ENCODE assay signal across 35 cellular contexts in the genomic region with DNA sequence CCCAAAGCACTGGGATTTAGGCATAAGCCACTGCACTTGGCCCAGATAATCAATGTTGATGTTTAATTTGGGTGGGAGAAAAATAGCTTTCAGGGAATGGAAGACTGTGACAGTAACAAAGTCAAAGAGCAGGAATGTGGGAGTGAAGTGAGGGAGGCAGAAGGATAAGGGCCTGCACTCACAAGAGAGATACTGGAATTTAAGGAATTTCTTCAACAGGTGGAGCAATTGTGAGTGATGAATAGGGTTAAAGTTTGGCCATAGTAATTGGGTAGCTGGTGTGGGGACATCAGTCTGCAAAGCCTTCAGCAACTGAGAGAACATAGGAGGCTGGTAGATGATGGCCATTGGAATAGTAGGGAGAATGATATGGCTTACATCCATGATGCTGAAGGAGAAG. TPM values are rescaled to one million over a fixed set of nuclear protein-coding genes. Genes with fewer than 3 reads are reported as not detected.
"Had no signal": no experiment of that assay in that cellular context is flagged by ENCODE, and none has a peak within 500 bp of the region (broad histone marks: within the 10 kb centered on the region; RNA-seq: fewer than 3 reads in every experiment).

No MANE protein-coding gene starts in this region.

- H3K4me3 ChIP-seq: adrenal gland, body of pancreas, breast epithelium, MG63, PC-9 had no signal

- H3K9me3 ChIP-seq: adrenal gland, body of pancreas, breast epithelium, MG63 had no signal

- H3K4me3 Mint-ChIP-seq: activated CD4-positive, alpha-beta T cell treated with anti-CD3 and anti-CD28 coated beads, Interleukin-2, amount 10 ng/mL, durations not matched to agents 24 days and 14 days; activated CD8-positive, alpha-beta T cell treated with anti-CD3 and anti-CD28 coated beads for 36 hours; activated T-cell treated with anti-CD3 and anti-CD28 coated beads, Interleukin-2, amount 50 U/mL, for 72 hours; activated T-helper 17 cell treated with anti-CD3 and anti-CD28 coated beads, Interleukin-2, amount 50 U/mL, for 72 hours had no signal

- H3K27me3 ChIP-seq: adrenal gland, body of pancreas, breast epithelium, MG63 had no signal

- H3K36me3 Mint-ChIP-seq: activated naive CD4-positive, alpha-beta T cell treated with anti-CD3 and anti-CD28 coated beads, Interleukin-2, amount 50 U/mL, for 72 hours had no signal

- H3K4me1 ChIP-seq: adrenal gland, body of pancreas, breast epithelium had no signal

- H3K27ac Mint-ChIP-seq: activated CD4-positive, alpha-beta T cell treated with anti-CD3 and anti-CD28 coated beads, Interleukin-2, amount 10 ng/mL, durations not matched to agents 24 days and 14 days; activated CD8-positive, alpha-beta T cell treated with anti-CD3 and anti-CD28 coated beads for 36 hours; activated naive CD4-positive, alpha-beta T cell treated with anti-CD3 and anti-CD28 coated beads, Interleukin-2, amount 50 U/mL, for 72 hours; activated T-cell treated with anti-CD3 and anti-CD28 coated beads, Interleukin-2, amount 50 U/mL, for 72 hours; activated T-helper 17 cell treated with anti-CD3 and anti-CD28 coated beads, Interleukin-2, amount 50 U/mL, for 72 hours had no signal

- H3K4me1 Mint-ChIP-seq: activated CD4-positive, alpha-beta T cell treated with anti-CD3 and anti-CD28 coated beads, Interleukin-2, amount 10 ng/mL, durations not matched to agents 24 days and 14 days had no signal

- H3K9me3 Mint-ChIP-seq: activated CD4-positive, alpha-beta T cell treated with anti-CD3 and anti-CD28 coated beads, Interleukin-2, amount 10 ng/mL, durations not matched to agents 24 days and 14 days; activated CD8-positive, alpha-beta T cell treated with anti-CD3 and anti-CD28 coated beads for 36 hours; activated naive CD4-positive, alpha-beta T cell treated with anti-CD3 and anti-CD28 coated beads, Interleukin-2, amount 50 U/mL, for 72 hours; activated T-helper 17 cell treated with anti-CD3 and anti-CD28 coated beads, Interleukin-2, amount 50 U/mL, for 72 hours had no signal

- H3K27ac ChIP-seq: adrenal gland, body of pancreas, breast epithelium, PC-9, RWPE1, VCaP had no signal

- H2AFZ ChIP-seq: PC-9 had no signal

- H3K4me2 ChIP-seq: PC-9 had no signal

- ATAC-seq: activated CD8-positive, alpha-beta T cell treated with anti-CD3 and anti-CD28 coated beads for 36 hours; activated naive CD4-positive, alpha-beta T cell treated with anti-CD3 and anti-CD28 coated beads, Interleukin-2, amount 50 U/mL, for 72 hours; activated T-cell treated with anti-CD3 and anti-CD28 coated beads, Interleukin-2, amount 50 U/mL, for 72 hours; activated T-helper 17 cell treated with anti-CD3 and anti-CD28 coated beads, Interleukin-2, amount 50 U/mL, for 72 hours; body of pancreas; Right ventricle myocardium inferior; SK-N-SH treated with all-trans-retinoic acid at 6 μM for 48 hours had no signal

- DNase-seq: activated CD4-positive, alpha-beta T cell treated with anti-CD3 and anti-CD28 coated beads, Interleukin-2, amount 10 ng/mL, durations not matched to agents 24 days and 14 days; activated CD4-positive, alpha-beta T cell treated with anti-CD3 and anti-CD28 coated beads, Interleukin-2, amount 50 U/mL, for 4 hours; activated CD8-positive, alpha-beta T cell treated with anti-CD3 and anti-CD28 coated beads for 36 hours; activated effector memory CD4-positive, alpha-beta T cell treated with anti-CD3 and anti-CD28 coated beads, Interleukin-2, amount 50 U/mL, for 16 hours; activated naive CD4-positive, alpha-beta T cell; activated T-cell treated with anti-CD3 and anti-CD28 coated beads, Interleukin-2, amount 50 U/mL, for 1 hour; activated T-cell treated with anti-CD3 and anti-CD28 coated beads, Interleukin-2, amount 50 U/mL, for 72 hours; adrenal gland; body of pancreas; Kasumi-1; MG63; NCI-H1092; NCI-H1436 treated with DMSO at 0.1 percent for 48 hours; NCI-H1694 treated with DMSO at 0.1 percent for 48 hours; NCI-H2029 treated with DMSO at 0.1 percent for 48 hours; NCI-H2107; NCI-H2171; NCI-H510A; NCI-H526; NCI-H748 treated with DMSO at 0.1 percent for 48 hours; NK-92 treated with Interleukin-12 subunit alpha and Interleukin-12 subunit beta, amount 100 ng/mL, for 24 hours; PC-9; SIG-M5; T-helper 1 cell; T-helper 2 cell; T-helper 9 cell had no signal

- H3K36me3 ChIP-seq: adrenal gland, breast epithelium, MG63 had no signal

RNA-seq across cellular contexts. Expression of gene HPX, which starts 13.3 kb away (rescaled TPM):
- total RNA-seq: activated CD4-positive, alpha-beta T cell treated with anti-CD3 and anti-CD28 coated beads, Interleukin-2, amount 10 ng/mL, durations not matched to agents 24 days and 14 days; activated CD8-positive, alpha-beta memory T cell treated with anti-CD3 and anti-CD28 coated beads for 36 hours; activated CD8-positive, alpha-beta T cell treated with anti-CD3 and anti-CD28 coated beads for 36 hours; Right ventricle myocardium inferior; SK-MEL-5 had no signal
